2 cellular contexts compared by ENCODE assay signal in genomic region chr1:155555915-155556314, GRCh38.
TF ChIP-seq lines count a peak whose summit lies in the region.

No MANE protein-coding gene starts in this region.

TF ChIP-seq in HepG2, 621 proteins besides CTCF, POLR2A, EP300 and RAD21:
- peak; percentile 41 to 73; a peak in 3 of 4 replicates for TF ChIP-seq MAFK (conservative IDR thresholded peaks at IDR 0.05 in 1 of 2, IDR thresholded peaks at IDR 0.05 in 1 of 2; ENCODE audit: low read length in 2 of 2)
- 0 out of 2 replicates have a peak, but pooled peaks have one; percentile 25 for TF ChIP-seq ZNF121 (CRISPR knock-in tag; IDR thresholded peaks at IDR 0.05)
- no peak for TF ChIP-seq KDM1A (CRISPR knock-in tag; IDR thresholded peaks at IDR 0.05)
- TF ChIP-seq MAFF (IDR thresholded peaks at IDR 0.05; ENCODE audit: low read depth, low read length), result peak; percentile 69

TF ChIP-seq in IMR-90, 13 proteins besides CTCF, POLR2A, EP300 and RAD21:
- TF ChIP-seq MAFK (IDR thresholded peaks at IDR 0.05; ENCODE audit: low read depth, low read length), result peak; percentile 63
- TF ChIP-seq RCOR1 (IDR thresholded peaks at IDR 0.05; ENCODE audit: insufficient replicate concordance, low read length), result no peak
